Comparison of ENCODE assay signal across 26 cellular contexts in genomic region chr5:18799482-18800128, GRCh38.
"Had no signal": no experiment of that assay in that cellular context is flagged by ENCODE, and none has a peak within 500 bp of the region (broad histone marks: within the 10 kb centered on the region; RNA-seq: fewer than 3 reads in every experiment).

No MANE protein-coding gene starts in this region.

- ATAC-seq: activated naive CD8-positive, alpha-beta T cell treated with anti-CD3 and anti-CD28 coated beads, Interleukin-2, amount 50 U/mL, for 24 hours; sciatic nerve; stimulated activated effector memory CD8-positive, alpha-beta T cell treated with anti-CD3 and anti-CD28 coated beads, Interleukin-12 subunit alpha, Interleukin-12 subunit beta, amount 100 ng/mL, for 72 hours; T-helper 17 cell had no signal

- H3K4me1 ChIP-seq: left ventricle myocardium inferior, prostate gland had no signal

- H3K9me3 ChIP-seq: left ventricle myocardium inferior, ovary, prostate gland, thoracic aorta had no signal

- H3K27ac ChIP-seq: epithelial cell of prostate, left ventricle myocardium inferior, ovary, prostate gland, skin epidermis, thoracic aorta had no signal

- H3K4me3 ChIP-seq: left ventricle myocardium inferior, ovary, prostate gland, skin epidermis, thoracic aorta had no signal

- DNase-seq: activated CD4-positive, alpha-beta T cell treated with anti-CD3 and anti-CD28 coated beads for 48 hours; activated CD4-positive, alpha-beta T cell treated with anti-CD3 and anti-CD28 coated beads, Interleukin-2, amount 50 U/mL, for 48 hours; activated CD8-positive, alpha-beta memory T cell treated with anti-CD3 and anti-CD28 coated beads, Interleukin-2, amount 50 U/mL, for 4 hours; activated gamma-delta T cell; activated naive CD4-positive, alpha-beta T cell treated with anti-CD3 and anti-CD28 coated beads, Interleukin-2, amount 50 U/mL, for 16 hours; activated naive CD8-positive, alpha-beta T cell treated with anti-CD3 and anti-CD28 coated beads, Interleukin-2, amount 50 U/mL, for 24 hours; activated T-cell treated with anti-CD3 and anti-CD28 coated beads, Interleukin-2, amount 50 U/mL, for 1 hour; amygdala; dermis blood vessel endothelial cell; effector CD4-positive, alpha-beta T cell; islet precursor cell; left ventricle myocardium inferior; naive B cell; nephron progenitor cell; ovary; retina; stimulated activated CD4-positive, alpha-beta T cell treated with anti-CD3 and anti-CD28 coated beads, Interleukin-4, amount 100 ng/mL, for 24 hours; T-helper 17 cell; T1000; trophoblast cell had no signal

- H3K36me3 ChIP-seq: left ventricle myocardium inferior, ovary, prostate gland, thoracic aorta had no signal
